Comparison of ENCODE assay signal across 1 cellular context in the genomic region with DNA sequence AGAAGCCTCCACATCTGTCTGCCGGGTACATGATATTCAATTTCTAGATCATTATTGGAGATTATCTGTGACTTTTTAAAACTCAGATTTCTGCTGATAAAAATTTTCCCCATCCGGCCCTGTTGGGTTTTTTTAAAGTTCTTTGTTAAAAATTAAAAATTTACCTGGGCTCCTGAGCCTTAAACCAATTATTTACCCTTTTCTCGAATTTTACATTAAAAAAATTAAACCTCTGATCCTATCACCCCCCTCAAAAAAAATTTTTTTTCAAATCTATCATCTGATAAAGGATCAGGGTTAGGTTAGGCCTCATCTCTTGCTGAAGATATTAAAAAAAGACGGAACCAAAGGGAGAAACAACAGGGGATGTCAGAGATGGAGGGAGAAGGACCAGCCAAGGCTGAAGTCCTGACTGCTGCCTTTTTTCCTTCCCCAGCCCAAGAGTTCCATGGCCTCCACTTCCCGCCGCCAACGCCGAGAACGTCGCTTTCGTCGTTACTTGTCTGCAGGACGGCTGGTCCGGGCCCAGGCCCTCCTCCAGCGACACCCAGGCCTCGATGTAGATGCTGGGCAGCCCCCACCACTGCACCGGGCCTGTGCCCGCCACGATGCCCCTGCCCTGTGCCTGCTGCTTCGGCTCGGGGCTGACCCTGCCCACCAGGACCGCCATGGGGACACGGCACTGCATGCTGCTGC.
TF ChIP-seq lines count a peak whose summit lies in the region.

No MANE protein-coding gene starts in this region.

TF ChIP-seq in K562, 482 proteins besides CTCF, POLR2A, EP300 and RAD21 (continued from another document and continues in another):
- TF ChIP-seq, protein P1, sequence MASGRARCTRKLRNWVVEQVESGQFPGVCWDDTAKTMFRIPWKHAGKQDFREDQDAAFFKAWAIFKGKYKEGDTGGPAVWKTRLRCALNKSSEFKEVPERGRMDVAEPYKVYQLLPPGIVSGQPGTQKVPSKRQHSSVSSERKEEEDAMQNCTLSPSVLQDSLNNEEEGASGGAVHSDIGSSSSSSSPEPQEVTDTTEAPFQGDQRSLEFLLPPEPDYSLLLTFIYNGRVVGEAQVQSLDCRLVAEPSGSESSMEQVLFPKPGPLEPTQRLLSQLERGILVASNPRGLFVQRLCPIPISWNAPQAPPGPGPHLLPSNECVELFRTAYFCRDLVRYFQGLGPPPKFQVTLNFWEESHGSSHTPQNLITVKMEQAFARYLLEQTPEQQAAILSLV (tag; IDR thresholded peaks at IDR 0.05), result no peak
- TF ChIP-seq CHD1 (IDR thresholded peaks at IDR 0.05; ENCODE audit: low read length), result peak; percentile 52
- TF ChIP-seq ZNF12 (CRISPR knock-in tag; IDR thresholded peaks at IDR 0.05), result 0 out of 2 replicates have a peak, but pooled peaks have one; percentile 69
- TF ChIP-seq ZNF780A (CRISPR knock-in tag; IDR thresholded peaks at IDR 0.05), result no peak
- TF ChIP-seq FOXA3 (CRISPR knock-in tag; conservative IDR thresholded peaks at IDR 0.05 in 1 of 2, IDR thresholded peaks at IDR 0.05 in 1 of 2), result peak in 1 of 2 experiments; percentile 56; a peak in 1 of 4 replicates
- TF ChIP-seq, protein P2, sequence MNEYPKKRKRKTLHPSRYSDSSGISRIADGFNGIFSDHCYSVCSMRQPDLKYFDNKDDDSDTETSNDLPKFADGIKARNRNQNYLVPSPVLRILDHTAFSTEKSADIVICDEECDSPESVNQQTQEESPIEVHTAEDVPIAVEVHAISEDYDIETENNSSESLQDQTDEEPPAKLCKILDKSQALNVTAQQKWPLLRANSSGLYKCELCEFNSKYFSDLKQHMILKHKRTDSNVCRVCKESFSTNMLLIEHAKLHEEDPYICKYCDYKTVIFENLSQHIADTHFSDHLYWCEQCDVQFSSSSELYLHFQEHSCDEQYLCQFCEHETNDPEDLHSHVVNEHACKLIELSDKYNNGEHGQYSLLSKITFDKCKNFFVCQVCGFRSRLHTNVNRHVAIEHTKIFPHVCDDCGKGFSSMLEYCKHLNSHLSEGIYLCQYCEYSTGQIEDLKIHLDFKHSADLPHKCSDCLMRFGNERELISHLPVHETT (CRISPR knock-in tag; conservative IDR thresholded peaks at IDR 0.05 in 1 of 2, IDR thresholded peaks at IDR 0.05 in 1 of 2), result peak in 1 of 2 experiments; percentile 49; a peak in 1 of 4 replicates
- TF ChIP-seq, protein P3, sequence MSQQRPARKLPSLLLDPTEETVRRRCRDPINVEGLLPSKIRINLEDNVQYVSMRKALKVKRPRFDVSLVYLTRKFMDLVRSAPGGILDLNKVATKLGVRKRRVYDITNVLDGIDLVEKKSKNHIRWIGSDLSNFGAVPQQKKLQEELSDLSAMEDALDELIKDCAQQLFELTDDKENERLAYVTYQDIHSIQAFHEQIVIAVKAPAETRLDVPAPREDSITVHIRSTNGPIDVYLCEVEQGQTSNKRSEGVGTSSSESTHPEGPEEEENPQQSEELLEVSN (IDR thresholded peaks at IDR 0.05; ENCODE audit: borderline replicate concordance in 1 of 2, extremely low read depth in 1 of 2, insufficient read depth in 1 of 2, insufficient read length in 1 of 2, low read depth in 1 of 2, low read length in 1 of 2, poor library complexity in 1 of 2, severe bottlenecking in 1 of 2), result peak; percentile 32 to 48
- no peak for TF ChIP-seq DACH1 (IDR thresholded peaks at IDR 0.05; ENCODE audit: partially characterized antibody)
- TF ChIP-seq SLC30A9 (CRISPR knock-in tag; IDR thresholded peaks at IDR 0.05), result no peak
- TF ChIP-seq MBD2 (IDR thresholded peaks at IDR 0.05; ENCODE audit: borderline replicate concordance, low read depth), result no peak; the same call in 1 of the 2 replicates
- peak; percentile 71 for TF ChIP-seq ETV5 (CRISPR knock-in tag; IDR thresholded peaks at IDR 0.05; ENCODE audit: low read depth)
- no peak for TF ChIP-seq RBM15 (IDR thresholded peaks at IDR 0.05; ENCODE audit: insufficient read depth, low read length)
- no peak for TF ChIP-seq NCOA4 (IDR thresholded peaks at IDR 0.05; ENCODE audit: partially characterized antibody)
- TF ChIP-seq FOXK2 (conservative IDR thresholded peaks at IDR 0.05 in 1 of 2, IDR thresholded peaks at IDR 0.05 in 1 of 2; ENCODE audit: low read depth in 2 of 2), result no peak
- TF ChIP-seq, protein P4, sequence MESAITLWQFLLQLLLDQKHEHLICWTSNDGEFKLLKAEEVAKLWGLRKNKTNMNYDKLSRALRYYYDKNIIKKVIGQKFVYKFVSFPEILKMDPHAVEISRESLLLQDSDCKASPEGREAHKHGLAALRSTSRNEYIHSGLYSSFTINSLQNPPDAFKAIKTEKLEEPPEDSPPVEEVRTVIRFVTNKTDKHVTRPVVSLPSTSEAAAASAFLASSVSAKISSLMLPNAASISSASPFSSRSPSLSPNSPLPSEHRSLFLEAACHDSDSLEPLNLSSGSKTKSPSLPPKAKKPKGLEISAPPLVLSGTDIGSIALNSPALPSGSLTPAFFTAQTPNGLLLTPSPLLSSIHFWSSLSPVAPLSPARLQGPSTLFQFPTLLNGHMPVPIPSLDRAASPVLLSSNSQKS (CRISPR knock-in tag; IDR thresholded peaks at IDR 0.05), result no peak
- TF ChIP-seq, protein P5, sequence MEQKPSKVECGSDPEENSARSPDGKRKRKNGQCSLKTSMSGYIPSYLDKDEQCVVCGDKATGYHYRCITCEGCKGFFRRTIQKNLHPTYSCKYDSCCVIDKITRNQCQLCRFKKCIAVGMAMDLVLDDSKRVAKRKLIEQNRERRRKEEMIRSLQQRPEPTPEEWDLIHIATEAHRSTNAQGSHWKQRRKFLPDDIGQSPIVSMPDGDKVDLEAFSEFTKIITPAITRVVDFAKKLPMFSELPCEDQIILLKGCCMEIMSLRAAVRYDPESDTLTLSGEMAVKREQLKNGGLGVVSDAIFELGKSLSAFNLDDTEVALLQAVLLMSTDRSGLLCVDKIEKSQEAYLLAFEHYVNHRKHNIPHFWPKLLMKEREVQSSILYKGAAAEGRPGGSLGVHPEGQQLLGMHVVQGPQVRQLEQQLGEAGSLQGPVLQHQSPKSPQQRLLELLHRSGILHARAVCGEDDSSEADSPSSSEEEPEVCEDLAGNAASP (IDR thresholded peaks at IDR 0.05), result no peak
- TF ChIP-seq CBX5 (IDR thresholded peaks at IDR 0.05; ENCODE audit: borderline replicate concordance, low read depth), result no peak
- 0 out of 2 replicates have a peak, but pooled peaks have one; percentile 5 for TF ChIP-seq ZZZ3 (IDR thresholded peaks at IDR 0.05)
- no peak for TF ChIP-seq KLF10 (CRISPR knock-in tag; IDR thresholded peaks at IDR 0.05)
- TF ChIP-seq, protein P6, sequence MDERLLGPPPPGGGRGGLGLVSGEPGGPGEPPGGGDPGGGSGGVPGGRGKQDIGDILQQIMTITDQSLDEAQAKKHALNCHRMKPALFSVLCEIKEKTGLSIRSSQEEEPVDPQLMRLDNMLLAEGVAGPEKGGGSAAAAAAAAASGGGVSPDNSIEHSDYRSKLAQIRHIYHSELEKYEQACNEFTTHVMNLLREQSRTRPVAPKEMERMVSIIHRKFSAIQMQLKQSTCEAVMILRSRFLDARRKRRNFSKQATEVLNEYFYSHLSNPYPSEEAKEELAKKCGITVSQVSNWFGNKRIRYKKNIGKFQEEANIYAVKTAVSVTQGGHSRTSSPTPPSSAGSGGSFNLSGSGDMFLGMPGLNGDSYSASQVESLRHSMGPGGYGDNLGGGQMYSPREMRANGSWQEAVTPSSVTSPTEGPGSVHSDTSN (CRISPR knock-in tag; IDR thresholded peaks at IDR 0.05; ENCODE audit: low read depth), result no peak
- TF ChIP-seq, protein P6 (tag; conservative IDR thresholded peaks at IDR 0.05; ENCODE audit: low read depth), result no peak
- no peak for TF ChIP-seq ATF7 (IDR thresholded peaks at IDR 0.05)
- TF ChIP-seq, protein P7, sequence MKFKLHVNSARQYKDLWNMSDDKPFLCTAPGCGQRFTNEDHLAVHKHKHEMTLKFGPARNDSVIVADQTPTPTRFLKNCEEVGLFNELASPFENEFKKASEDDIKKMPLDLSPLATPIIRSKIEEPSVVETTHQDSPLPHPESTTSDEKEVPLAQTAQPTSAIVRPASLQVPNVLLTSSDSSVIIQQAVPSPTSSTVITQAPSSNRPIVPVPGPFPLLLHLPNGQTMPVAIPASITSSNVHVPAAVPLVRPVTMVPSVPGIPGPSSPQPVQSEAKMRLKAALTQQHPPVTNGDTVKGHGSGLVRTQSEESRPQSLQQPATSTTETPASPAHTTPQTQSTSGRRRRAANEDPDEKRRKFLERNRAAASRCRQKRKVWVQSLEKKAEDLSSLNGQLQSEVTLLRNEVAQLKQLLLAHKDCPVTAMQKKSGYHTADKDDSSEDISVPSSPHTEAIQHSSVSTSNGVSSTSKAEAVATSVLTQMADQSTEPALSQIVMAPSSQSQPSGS (CRISPR knock-in tag; IDR thresholded peaks at IDR 0.05), result no peak
- TF ChIP-seq, protein P8, sequence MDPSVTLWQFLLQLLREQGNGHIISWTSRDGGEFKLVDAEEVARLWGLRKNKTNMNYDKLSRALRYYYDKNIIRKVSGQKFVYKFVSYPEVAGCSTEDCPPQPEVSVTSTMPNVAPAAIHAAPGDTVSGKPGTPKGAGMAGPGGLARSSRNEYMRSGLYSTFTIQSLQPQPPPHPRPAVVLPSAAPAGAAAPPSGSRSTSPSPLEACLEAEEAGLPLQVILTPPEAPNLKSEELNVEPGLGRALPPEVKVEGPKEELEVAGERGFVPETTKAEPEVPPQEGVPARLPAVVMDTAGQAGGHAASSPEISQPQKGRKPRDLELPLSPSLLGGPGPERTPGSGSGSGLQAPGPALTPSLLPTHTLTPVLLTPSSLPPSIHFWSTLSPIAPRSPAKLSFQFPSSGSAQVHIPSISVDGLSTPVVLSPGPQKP (CRISPR knock-in tag; IDR thresholded peaks at IDR 0.05), result no peak
- no peak for TF ChIP-seq ZBTB8A (IDR thresholded peaks at IDR 0.05; ENCODE audit: partially characterized antibody)
- TF ChIP-seq, protein P9, sequence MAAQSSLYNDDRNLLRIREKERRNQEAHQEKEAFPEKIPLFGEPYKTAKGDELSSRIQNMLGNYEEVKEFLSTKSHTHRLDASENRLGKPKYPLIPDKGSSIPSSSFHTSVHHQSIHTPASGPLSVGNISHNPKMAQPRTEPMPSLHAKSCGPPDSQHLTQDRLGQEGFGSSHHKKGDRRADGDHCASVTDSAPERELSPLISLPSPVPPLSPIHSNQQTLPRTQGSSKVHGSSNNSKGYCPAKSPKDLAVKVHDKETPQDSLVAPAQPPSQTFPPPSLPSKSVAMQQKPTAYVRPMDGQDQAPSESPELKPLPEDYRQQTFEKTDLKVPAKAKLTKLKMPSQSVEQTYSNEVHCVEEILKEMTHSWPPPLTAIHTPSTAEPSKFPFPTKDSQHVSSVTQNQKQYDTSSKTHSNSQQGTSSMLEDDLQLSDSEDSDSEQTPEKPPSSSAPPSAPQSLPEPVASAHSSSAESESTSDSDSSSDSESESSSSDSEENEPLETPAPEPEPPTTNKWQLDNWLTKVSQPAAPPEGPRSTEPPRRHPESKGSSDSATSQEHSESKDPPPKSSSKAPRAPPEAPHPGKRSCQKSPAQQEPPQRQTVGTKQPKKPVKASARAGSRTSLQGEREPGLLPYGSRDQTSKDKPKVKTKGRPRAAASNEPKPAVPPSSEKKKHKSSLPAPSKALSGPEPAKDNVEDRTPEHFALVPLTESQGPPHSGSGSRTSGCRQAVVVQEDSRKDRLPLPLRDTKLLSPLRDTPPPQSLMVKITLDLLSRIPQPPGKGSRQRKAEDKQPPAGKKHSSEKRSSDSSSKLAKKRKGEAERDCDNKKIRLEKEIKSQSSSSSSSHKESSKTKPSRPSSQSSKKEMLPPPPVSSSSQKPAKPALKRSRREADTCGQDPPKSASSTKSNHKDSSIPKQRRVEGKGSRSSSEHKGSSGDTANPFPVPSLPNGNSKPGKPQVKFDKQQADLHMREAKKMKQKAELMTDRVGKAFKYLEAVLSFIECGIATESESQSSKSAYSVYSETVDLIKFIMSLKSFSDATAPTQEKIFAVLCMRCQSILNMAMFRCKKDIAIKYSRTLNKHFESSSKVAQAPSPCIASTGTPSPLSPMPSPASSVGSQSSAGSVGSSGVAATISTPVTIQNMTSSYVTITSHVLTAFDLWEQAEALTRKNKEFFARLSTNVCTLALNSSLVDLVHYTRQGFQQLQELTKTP (IDR thresholded peaks at IDR 0.05; ENCODE audit: low read depth in 1 of 2, partially characterized antibody in 2 of 2), result no peak
- peak; percentile 77 for TF ChIP-seq RBFOX2 (IDR thresholded peaks at IDR 0.05; ENCODE audit: low read depth, low read length)
- 0 out of 2 replicates have a peak, but pooled peaks have one; percentile 54 for TF ChIP-seq NFATC3 (IDR thresholded peaks at IDR 0.05)
- no peak for TF ChIP-seq MED1 (CRISPR knock-in tag; IDR thresholded peaks at IDR 0.05; ENCODE audit: borderline replicate concordance)
- no peak for TF ChIP-seq KAT8 (IDR thresholded peaks at IDR 0.05; ENCODE audit: low read depth)
- no peak for TF ChIP-seq KHSRP (IDR thresholded peaks at IDR 0.05)
- no peak for TF ChIP-seq NUFIP1 (IDR thresholded peaks at IDR 0.05; ENCODE audit: partially characterized antibody)
- no peak for TF ChIP-seq PTTG1 (tag; IDR thresholded peaks at IDR 0.05; ENCODE audit: low read depth)
- TF ChIP-seq ZNF766 (CRISPR knock-in tag; conservative IDR thresholded peaks at IDR 0.05), result peak; percentile 13; the same call in 1 of the 2 replicates
- TF ChIP-seq, protein P10, sequence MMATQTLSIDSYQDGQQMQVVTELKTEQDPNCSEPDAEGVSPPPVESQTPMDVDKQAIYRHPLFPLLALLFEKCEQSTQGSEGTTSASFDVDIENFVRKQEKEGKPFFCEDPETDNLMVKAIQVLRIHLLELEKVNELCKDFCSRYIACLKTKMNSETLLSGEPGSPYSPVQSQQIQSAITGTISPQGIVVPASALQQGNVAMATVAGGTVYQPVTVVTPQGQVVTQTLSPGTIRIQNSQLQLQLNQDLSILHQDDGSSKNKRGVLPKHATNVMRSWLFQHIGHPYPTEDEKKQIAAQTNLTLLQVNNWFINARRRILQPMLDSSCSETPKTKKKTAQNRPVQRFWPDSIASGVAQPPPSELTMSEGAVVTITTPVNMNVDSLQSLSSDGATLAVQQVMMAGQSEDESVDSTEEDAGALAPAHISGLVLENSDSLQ (IDR thresholded peaks at IDR 0.05), result no peak
- 0 out of 2 replicates have a peak, but pooled peaks have one; percentile 20 for TF ChIP-seq GABPB1 (CRISPR knock-in tag; IDR thresholded peaks at IDR 0.05)
- peak; percentile 51; the same call in 1 of the 2 replicates for TF ChIP-seq FOSL1 (tag; conservative IDR thresholded peaks at IDR 0.05)
- no peak for TF ChIP-seq ZNF184 (CRISPR knock-in tag; IDR thresholded peaks at IDR 0.05)
- no peak for TF ChIP-seq TEAD2 (tag; IDR thresholded peaks at IDR 0.05)
